In the genomic region with DNA sequence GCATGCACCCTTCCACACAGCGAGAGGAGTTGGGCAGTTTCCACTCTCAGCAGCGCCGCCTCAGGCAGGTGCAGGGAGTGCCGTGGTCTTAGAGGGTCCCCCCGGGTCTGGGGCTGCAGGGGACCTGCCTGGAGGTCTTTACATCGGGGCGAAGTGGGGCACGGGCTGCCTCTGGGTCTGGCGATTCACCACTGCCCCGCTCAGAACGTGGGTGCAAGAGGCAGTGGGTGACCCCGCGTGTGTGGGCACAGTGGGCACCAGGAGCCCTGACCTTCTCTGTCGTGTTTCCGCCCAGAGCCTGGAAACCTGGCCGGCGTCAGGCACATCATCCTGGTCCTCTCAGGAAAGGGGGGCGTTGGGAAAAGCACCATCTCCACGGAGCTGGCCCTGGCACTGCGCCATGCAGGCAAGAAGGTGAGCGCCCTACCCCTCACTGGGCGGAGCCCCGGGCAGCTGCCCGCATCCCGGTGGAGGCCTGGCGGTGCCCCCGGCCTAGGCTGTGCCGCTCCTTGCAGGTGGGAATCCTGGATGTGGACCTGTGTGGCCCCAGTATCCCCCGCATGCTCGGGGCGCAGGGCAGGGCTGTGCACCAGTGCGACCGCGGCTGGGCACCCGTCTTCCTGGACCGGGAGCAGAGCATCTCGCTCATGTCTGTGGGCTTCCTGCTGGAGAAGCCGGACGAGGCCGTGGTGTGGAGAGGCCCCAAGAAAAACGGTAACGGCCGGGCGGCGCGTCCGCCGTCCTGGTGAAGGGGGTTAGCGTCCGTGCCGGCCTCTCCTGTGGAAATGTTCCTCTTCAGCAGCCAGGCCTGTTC, we compare ENCODE assay signal across 1 cellular context.
TF ChIP-seq lines count a peak whose summit lies in the region.

No MANE protein-coding gene starts in this region.

TF ChIP-seq in IMR-90, 13 proteins besides CTCF, POLR2A, EP300 and RAD21:
- TF ChIP-seq RFX5 (IDR thresholded peaks at IDR 0.05; ENCODE audit: low read depth, low read length) (no peak), MAFK (IDR thresholded peaks at IDR 0.05; ENCODE audit: low read depth, low read length) (no peak), SMC3 (IDR thresholded peaks at IDR 0.05; ENCODE audit: low read depth, low read length) (no peak), MAZ (IDR thresholded peaks at IDR 0.05; ENCODE audit: borderline replicate concordance, low read depth, low read length) (no peak), CHD1 (IDR thresholded peaks at IDR 0.05; ENCODE audit: low read depth, low read length) (no peak), RCOR1 (IDR thresholded peaks at IDR 0.05; ENCODE audit: insufficient replicate concordance, low read length) (no peak), FOS (IDR thresholded peaks at IDR 0.05; ENCODE audit: low read depth, low read length) (no peak), MXI1 (IDR thresholded peaks at IDR 0.05; ENCODE audit: borderline replicate concordance, low read depth, low read length) (no peak), NFE2L2 (IDR thresholded peaks at IDR 0.05; ENCODE audit: low read depth, low read length) (no peak), CEBPB (IDR thresholded peaks at IDR 0.05; ENCODE audit: low read depth, low read length) (no peak), USF2 (IDR thresholded peaks at IDR 0.05; ENCODE audit: low read depth, low read length) (no peak), BHLHE40 (IDR thresholded peaks at IDR 0.05; ENCODE audit: low read depth, low read length) (no peak)
- TF ChIP-seq, protein P1, sequence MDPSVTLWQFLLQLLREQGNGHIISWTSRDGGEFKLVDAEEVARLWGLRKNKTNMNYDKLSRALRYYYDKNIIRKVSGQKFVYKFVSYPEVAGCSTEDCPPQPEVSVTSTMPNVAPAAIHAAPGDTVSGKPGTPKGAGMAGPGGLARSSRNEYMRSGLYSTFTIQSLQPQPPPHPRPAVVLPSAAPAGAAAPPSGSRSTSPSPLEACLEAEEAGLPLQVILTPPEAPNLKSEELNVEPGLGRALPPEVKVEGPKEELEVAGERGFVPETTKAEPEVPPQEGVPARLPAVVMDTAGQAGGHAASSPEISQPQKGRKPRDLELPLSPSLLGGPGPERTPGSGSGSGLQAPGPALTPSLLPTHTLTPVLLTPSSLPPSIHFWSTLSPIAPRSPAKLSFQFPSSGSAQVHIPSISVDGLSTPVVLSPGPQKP (IDR thresholded peaks at IDR 0.05; ENCODE audit: borderline replicate concordance, low read depth, low read length), result no peak
TF ChIP-seq in IMR-90: peak in this region for 0.
